ENCODE assay signal across 24 cellular contexts in the genomic region with DNA sequence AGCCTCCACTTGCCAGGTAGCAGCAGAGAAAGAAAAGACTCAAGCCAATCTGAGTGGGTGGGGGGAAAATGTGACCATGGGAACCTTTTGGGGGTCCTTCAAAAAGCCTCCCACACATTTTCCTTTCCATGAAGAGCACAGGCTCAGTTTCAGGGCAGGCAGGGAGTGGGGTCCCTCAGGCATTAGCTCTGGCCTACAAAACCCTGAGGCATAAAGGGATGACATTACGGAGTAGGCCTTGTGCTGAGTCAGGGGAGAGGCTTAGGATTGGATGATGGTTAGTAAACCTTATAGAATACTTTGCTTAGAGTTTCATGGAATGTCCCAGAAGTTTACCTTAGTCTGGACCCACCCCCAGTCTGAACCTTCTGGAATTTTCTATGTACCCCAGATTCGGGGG. TPM values are rescaled to one million over a fixed set of nuclear protein-coding genes. Genes with fewer than 3 reads are reported as not detected.
"Had no signal": no experiment of that assay in that cellular context is flagged by ENCODE, and none has a peak within 500 bp of the region (broad histone marks: within the 10 kb centered on the region; RNA-seq: fewer than 3 reads in every experiment).

No MANE protein-coding gene starts in this region.

- ATAC-seq: activated CD4-positive, alpha-beta T cell treated with anti-CD3 and anti-CD28 coated beads for 36 hours; activated T-cell treated with anti-CD3 and anti-CD28 coated beads, Interleukin-2, amount 50 U/mL, for 4 hours; esophagus mucosa; gastrocnemius medialis; heart left ventricle; naive thymus-derived CD8-positive, alpha-beta T cell had no signal

- H3K4me3 Mint-ChIP-seq: activated CD4-positive, alpha-beta memory T cell treated with anti-CD3 and anti-CD28 coated beads for 36 hours; activated CD4-positive, alpha-beta T cell treated with anti-CD3 and anti-CD28 coated beads for 36 hours; activated naive CD4-positive, alpha-beta T cell treated with anti-CD3 and anti-CD28 coated beads, Interleukin-2, amount 10 ng/mL, durations not matched to agents 7 days and 5 days; activated T-cell treated with anti-CD3 and anti-CD28 coated beads, Interleukin-2, amount 50 U/mL, for 4 hours; memory B cell; T-helper 2 cell treated with Interferon-gamma antibody and Interleukin-4, amounts not matched to agents 5 μg/mL and 100 μg/mL, for 36 hours had no signal

- H3K27ac Mint-ChIP-seq: activated CD4-positive, alpha-beta memory T cell treated with anti-CD3 and anti-CD28 coated beads for 36 hours; activated CD4-positive, alpha-beta T cell treated with anti-CD3 and anti-CD28 coated beads for 36 hours; activated naive CD4-positive, alpha-beta T cell treated with anti-CD3 and anti-CD28 coated beads, Interleukin-2, amount 10 ng/mL, durations not matched to agents 7 days and 5 days; memory B cell; naive thymus-derived CD8-positive, alpha-beta T cell; T-helper 2 cell treated with Interferon-gamma antibody and Interleukin-4, amounts not matched to agents 5 μg/mL and 100 μg/mL, for 36 hours had no signal

- H3K36me3 ChIP-seq: breast epithelium, gastrocnemius medialis, transverse colon, vagina had no signal

- H2AFZ ChIP-seq: parathyroid adenoma had no signal

- H3K27me3 Mint-ChIP-seq: activated CD4-positive, alpha-beta memory T cell treated with anti-CD3 and anti-CD28 coated beads for 36 hours; activated CD4-positive, alpha-beta T cell treated with anti-CD3 and anti-CD28 coated beads for 36 hours; memory B cell; naive thymus-derived CD8-positive, alpha-beta T cell had no signal

- FAIRE-seq: TTC549 had no signal

- H3K27me3 ChIP-seq: ascending aorta, breast epithelium, gastrocnemius medialis, heart left ventricle, transverse colon, vagina had no signal

- H3K9me3 ChIP-seq: ascending aorta, breast epithelium, gastrocnemius medialis, heart left ventricle, neutrophil, transverse colon, vagina had no signal

- H3K9me3 Mint-ChIP-seq: activated CD4-positive, alpha-beta memory T cell treated with anti-CD3 and anti-CD28 coated beads for 36 hours; activated naive CD4-positive, alpha-beta T cell treated with anti-CD3 and anti-CD28 coated beads, Interleukin-2, amount 10 ng/mL, durations not matched to agents 7 days and 5 days; activated T-cell treated with anti-CD3 and anti-CD28 coated beads, Interleukin-2, amount 50 U/mL, for 4 hours; memory B cell; naive thymus-derived CD8-positive, alpha-beta T cell; T-helper 2 cell treated with Interferon-gamma antibody and Interleukin-4, amounts not matched to agents 5 μg/mL and 100 μg/mL, for 36 hours had no signal

- H3K27ac ChIP-seq: ascending aorta, breast epithelium, neutrophil, parathyroid adenoma, transverse colon, vagina had no signal

- H3K9ac ChIP-seq: parathyroid adenoma had no signal

- DNase-seq: activated CD4-positive, alpha-beta memory T cell treated with anti-CD3 and anti-CD28 coated beads for 36 hours; activated CD4-positive, alpha-beta T cell treated with anti-CD3 and anti-CD28 coated beads for 36 hours; activated effector memory CD4-positive, alpha-beta T cell treated with Interleukin-2 at 50 U/mL for 16 hours; activated naive CD4-positive, alpha-beta T cell treated with anti-CD3 and anti-CD28 coated beads, Interleukin-2, amount 10 ng/mL, durations not matched to agents 7 days and 5 days; activated T-cell treated with anti-CD3 and anti-CD28 coated beads, Interleukin-2, amount 50 U/mL, for 4 hours; cerebellar nuclear complex; effector CD4-positive, alpha-beta T cell; gastrocnemius medialis; kidney glomerular epithelial cell; naive thymus-derived CD8-positive, alpha-beta T cell; stimulated activated CD4-positive, alpha-beta T cell treated with anti-CD3 and anti-CD28 coated beads, Interleukin-12 subunit alpha, Interleukin-12 subunit beta, amount 100 ng/mL, for 4 hours; stimulated activated CD4-positive, alpha-beta T cell treated with anti-CD3 and anti-CD28 coated beads, Interleukin-1b, Interleukin-23, amount 100 ng/mL, for 48 hours; stimulated activated naive CD4-positive, alpha-beta T cell treated with Interleukin-2 at 50 U/mL for 16 hours; transverse colon had no signal

- H3K4me3 ChIP-seq: ascending aorta, breast epithelium, gastrocnemius medialis, heart left ventricle, transverse colon, vagina had no signal

RNA-seq across cellular contexts. Expression of a gene that starts 55.4 kb away (rescaled TPM):
- total RNA-seq: activated CD4-positive, alpha-beta memory T cell treated with anti-CD3 and anti-CD28 coated beads for 36 hours; activated CD4-positive, alpha-beta T cell treated with anti-CD3 and anti-CD28 coated beads for 36 hours; naive thymus-derived CD8-positive, alpha-beta T cell had no signal
- polyA plus RNA-seq: naive thymus-derived CD8-positive, alpha-beta T cell had no signal
